In the genomic region with DNA sequence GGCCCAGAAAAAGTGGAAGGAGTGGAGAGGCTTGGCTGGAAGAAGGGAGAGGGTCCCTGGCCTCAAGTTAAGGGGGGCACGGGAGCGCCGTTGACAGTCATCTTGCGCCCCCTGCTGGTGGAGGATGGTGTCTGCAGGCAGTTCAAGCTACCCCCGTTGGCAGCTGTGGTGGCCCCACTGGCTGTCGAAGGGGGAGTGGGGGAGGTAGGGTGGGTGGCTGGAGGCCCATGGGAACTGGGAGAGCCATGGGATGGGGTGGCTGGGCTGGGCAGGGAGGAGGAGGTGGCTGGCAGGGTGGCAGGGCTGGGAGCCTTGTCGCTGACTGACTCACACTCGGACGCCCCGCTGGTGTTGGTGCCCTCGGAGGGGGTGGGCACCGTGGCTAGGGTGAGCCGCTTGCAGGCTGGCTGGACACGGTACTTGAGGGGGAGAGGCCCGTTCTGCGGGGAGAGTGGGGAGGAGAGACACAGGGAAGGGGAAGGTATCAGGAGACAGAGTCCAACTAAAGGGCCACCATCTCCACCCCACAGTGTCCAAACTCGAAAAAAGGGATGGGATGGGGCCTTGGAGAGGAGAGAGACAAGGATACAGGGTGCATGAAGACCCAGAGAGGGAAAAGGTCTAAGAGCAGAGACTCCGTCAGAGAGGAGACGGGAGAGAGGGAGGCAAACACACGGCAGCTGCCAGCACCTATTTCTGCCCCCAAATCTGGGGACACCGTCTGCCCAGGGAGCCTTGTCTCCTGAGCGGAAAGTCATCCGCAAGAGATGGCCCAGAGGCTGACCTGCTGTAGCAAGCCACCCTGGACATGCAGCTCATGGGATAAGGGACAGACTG, we compare ENCODE assay signal across 8 cellular contexts. TPM values are rescaled to one million over a fixed set of nuclear protein-coding genes. Genes with fewer than 3 reads are reported as not detected.
DNase-seq lines count a peak whose midpoint lies in the region; ATAC-seq and TF ChIP-seq lines count a peak whose summit lies in the region.

No MANE protein-coding gene starts in this region.

- H3K4me1 Mint-ChIP-seq in CD8-positive, alpha-beta memory T cell, result peaks cover 38 to 51% (median 42%) of the 10 kb centered on the region in 3 donors
- H3K4me1 Mint-ChIP-seq in MCF 10A (ENCODE audit: insufficient read depth, unreplicated experiment), result peaks cover 18% of the 10 kb centered on the region

- no peaks in the 10 kb centered on the region for H3K36me3 ChIP-seq in CD8-positive, alpha-beta memory T cell (ENCODE audit: insufficient read depth, low read length)
- peaks cover 70% of the 10 kb centered on the region for H3K36me3 ChIP-seq in WERI-Rb-1

- intact Hi-C loops in MCF 10A (cut with micrococcal nuclease), result loop anchor here (1.0 kb wide), 1 partner anchor 58 kb away; no protein-coding TSS in a partner anchor
- intact Hi-C loops in left colon (cut with DNase I, micrococcal nuclease), result no loop called here

- no peaks in the 10 kb centered on the region for H3K9me3 Mint-ChIP-seq in CD8-positive, alpha-beta memory T cell
- H3K9me3 Mint-ChIP-seq in MCF 10A (ENCODE audit: unreplicated experiment), result no peaks in the 10 kb centered on the region

- peaks cover 23% of the 10 kb centered on the region for H3K4me1 ChIP-seq in CD8-positive, alpha-beta memory T cell (ENCODE audit: insufficient read depth, low read length)

- no peak overlapping the region for H3K27ac ChIP-seq in CD8-positive, alpha-beta memory T cell (ENCODE audit: low read depth, low read length)
- H3K27ac ChIP-seq in WERI-Rb-1, result no peak overlapping the region

- CTCF ChIA-PET in CD8-positive, alpha-beta memory T cell (lab: Charles Lee), result interaction anchor here (0.8 to 5.4 kb wide), 24 partner anchors 10 to 418 kb away, joined by 3 to 140 read pairs (median 5); partner anchors contain the start of genes CWC25, EPOP, PCGF2 and PSMB3
- CTCF ChIA-PET in MCF 10A (lab: Yijun Ruan, JAX), result interaction anchor here (0.6 to 6.0 kb wide), 15 partner anchors 10 to 1277 kb away, joined by 3 to 45 read pairs (median 4); no protein-coding TSS in a partner anchor

- H3K36me3 Mint-ChIP-seq in CD8-positive, alpha-beta memory T cell, result peaks cover 0 to 16% (median 2%) of the 10 kb centered on the region in 3 donors
- peaks cover 69% of the 10 kb centered on the region for H3K36me3 Mint-ChIP-seq in MCF 10A (ENCODE audit: insufficient read depth, unreplicated experiment)

- no peak overlapping the region for H3K4me3 ChIP-seq in CD8-positive, alpha-beta memory T cell (ENCODE audit: low read length)
- H3K4me3 ChIP-seq in WERI-Rb-1 (ENCODE audit: low read depth, low read length), result no peak overlapping the region

- no peaks in the 10 kb centered on the region for H3K27me3 Mint-ChIP-seq in CD8-positive, alpha-beta memory T cell
- no peaks in the 10 kb centered on the region for H3K27me3 Mint-ChIP-seq in MCF 10A (ENCODE audit: insufficient read depth, unreplicated experiment)

- H3K27ac Mint-ChIP-seq in CD8-positive, alpha-beta memory T cell, result peak overlapping the region in 2 of 8 donors; percentile 26 to 99
- peak overlapping the region; percentile 31 for H3K27ac Mint-ChIP-seq in MCF 10A (ENCODE audit: low read depth, unreplicated experiment)

- POLR2A ChIA-PET in CD8-positive, alpha-beta memory T cell (lab: Charles Lee), result interaction anchor here (0.5 to 1.2 kb wide), 8 partner anchors 16 to 177 kb away, joined by 3 to 5 read pairs (median 3); partner anchors contain the start of gene PIP4K2B
- POLR2A ChIA-PET in MCF 10A (lab: Yijun Ruan, JAX), result interaction anchor here (0.6 to 2.1 kb wide), 5 partner anchors 11 to 177 kb away, joined by 3 to 7 read pairs (median 3); partner anchors contain the start of gene MLLT6

- peak overlapping the region in 1 of 7 donors; percentile 22 for H3K4me3 Mint-ChIP-seq in CD8-positive, alpha-beta memory T cell
- no peak overlapping the region for H3K4me3 Mint-ChIP-seq in MCF 10A (ENCODE audit: unreplicated experiment)

- ATAC-seq in left colon (no peak), HG03342 (IDR thresholded peaks at IDR 0.05; ENCODE audit: unreplicated experiment) (no peak), GM18505 (IDR thresholded peaks at IDR 0.05; ENCODE audit: unreplicated experiment) (no peak)

- DNase-seq in CD8-positive, alpha-beta memory T cell, result peak; percentile 59 to 83 (median 72)
- DNase-seq in HuH-7.5 (ENCODE audit: low spot score) (peak; percentile 81), WERI-Rb-1 (peak; percentile 71), MCF 10A (ENCODE audit: unreplicated experiment) (peak; percentile 43), left colon (peak; percentile 53 to 69)
- DNase-seq in stimulated activated CD8-positive, alpha-beta memory T cell treated with anti-CD3 and anti-CD28 coated beads, Interleukin-12 subunit alpha, Interleukin-12 subunit beta, amount 100 ng/mL, for 1 hour (ENCODE audit: low read depth), result peak; percentile 71

- TF ChIP-seq POLR2A in GM18505 (IDR thresholded peaks at IDR 0.05; ENCODE audit: borderline replicate concordance, extremely low read depth, insufficient read depth, insufficient read length), result no peak

- BruUV-seq in MCF 10A (replicated peaks; lab: Mats Ljungman, UMichigan), result TSS peak; percentile 77

- H3K27me3 ChIP-seq in CD8-positive, alpha-beta memory T cell (ENCODE audit: insufficient read depth, low read length, poor library complexity, severe bottlenecking), result no peaks in the 10 kb centered on the region
- no peaks in the 10 kb centered on the region for H3K27me3 ChIP-seq in WERI-Rb-1 (ENCODE audit: insufficient read depth, low read depth, severe bottlenecking)

- no peaks in the 10 kb centered on the region for H3K9me3 ChIP-seq in CD8-positive, alpha-beta memory T cell (ENCODE audit: low read length)
- H3K9me3 ChIP-seq in WERI-Rb-1 (ENCODE audit: severe bottlenecking), result no peaks in the 10 kb centered on the region

- peak; percentile 94 for TF ChIP-seq CTCF in WERI-Rb-1 (IDR thresholded peaks at IDR 0.05; ENCODE audit: low read depth, low read length)
- peak; percentile 89 for TF ChIP-seq CTCF in MCF 10A (IDR thresholded peaks at IDR 0.05; ENCODE audit: unreplicated experiment)

RNA-seq across cellular contexts. Expression of gene CISD3, which starts 5.2 kb away (rescaled TPM):
- 10 to 100 TPM; 58.2 to 59.6 TPM for total RNA-seq in CD8-positive, alpha-beta memory T cell
- 73.4 TPM for polyA plus RNA-seq in CD8-positive, alpha-beta memory T cell
- 36.8 and 42.0 TPM in 2 replicates for total RNA-seq in MCF 10A (2022)
- 10 to 100 TPM; 91.6 to 99.8 TPM for total RNA-seq in left colon

RNA-seq across cellular contexts. Expression of gene PCGF2, which starts 12.8 kb away (rescaled TPM):
- under 1 TPM; 0.72 to 0.89 TPM for total RNA-seq in CD8-positive, alpha-beta memory T cell
- 0.09 TPM for polyA plus RNA-seq in CD8-positive, alpha-beta memory T cell
- total RNA-seq in MCF 10A (2022) (32.6 and 39.5 TPM in 2 replicates), left colon (10 to 100 TPM; 41.1 to 53.7 TPM)

RNA-seq across cellular contexts. Expression of gene PSMB3, which starts 17.2 kb away (rescaled TPM):
- 100 to 1,000 TPM; 317 to 323 TPM for total RNA-seq in CD8-positive, alpha-beta memory T cell
- 431 TPM for polyA plus RNA-seq in CD8-positive, alpha-beta memory T cell
- 124 and 145 TPM in 2 replicates for total RNA-seq in MCF 10A (2022)
- total RNA-seq in left colon, result 100 to 1,000 TPM; 131 to 154 TPM

RNA-seq across cellular contexts. Expression of gene MLLT6, which starts 30.3 kb away (rescaled TPM):
- 100 to 1,000 TPM; 197 to 202 TPM for total RNA-seq in CD8-positive, alpha-beta memory T cell
- polyA plus RNA-seq in CD8-positive, alpha-beta memory T cell, result 15.9 TPM
- 59.6 and 65.3 TPM in 2 replicates for total RNA-seq in MCF 10A (2022)
- 10 to 100 TPM; 82.5 to 87.9 TPM for total RNA-seq in left colon

Comparison
In these comparisons a context has a peak if more than half of its experiments do, and no peak if none do; other contexts are left out.
1. RNA of gene PCGF2, which starts 12.8 kb away (total RNA-seq): 41.1 to 53.7 TPM in left colon and 32.6 to 39.5 TPM in MCF 10A; 0.72 to 0.89 TPM in CD8-positive, alpha-beta memory T cell; every median in the first group is over 10 times any median in the second.
2. Peak in every context shown above with its lines, with median percentiles within 50 percentile points of each other: DNase-seq.